20 cellular contexts compared by ENCODE assay signal in genomic region chr4:139403457-139403856, GRCh38. TPM values are rescaled to one million over a fixed set of nuclear protein-coding genes. Genes with fewer than 3 reads are reported as not detected.
DNase-seq lines count a peak whose midpoint lies in the region; ATAC-seq, FAIRE-seq and TF ChIP-seq lines count a peak whose summit lies in the region.
"Had no signal": no experiment of that assay in that cellular context is flagged by ENCODE, and none has a peak within 500 bp of the region (broad histone marks: within the 10 kb centered on the region; RNA-seq: fewer than 3 reads in every experiment).

No MANE protein-coding gene starts in this region.

- DNase-seq in D721Med (ENCODE audit: insufficient read length, low spot score), result no peak
- no peak for DNase-seq in LNCaP clone FGC (ENCODE audit: low read depth)
- no peak for DNase-seq in WERI-Rb-1
- peak; percentile 20 to 26 for DNase-seq in lung microvascular endothelial cell (ENCODE audit: low read depth in 2 of 2)
- DNase-seq in SK-N-DZ (ENCODE audit: low spot score), result no peak
- no peak for DNase-seq in SKM-1 treated with dmso at 0.1 percent for 144 hours (lab: John Stamatoyannopoulos, UW; ENCODE audit: unreplicated experiment)
- no peak for DNase-seq in COLO829 (ENCODE audit: low spot score)
- DNase-seq: activated CD8-positive, alpha-beta memory T cell treated with anti-CD3 and anti-CD28 coated beads, Interleukin-2, amount 50 U/mL, for 48 hours; activated naive CD4-positive, alpha-beta T cell treated with anti-CD3 and anti-CD28 coated beads, Interleukin-2, amount 10 ng/mL, durations not matched to agents 7 days and 5 days; glutamatergic neuron; kidney glomerular epithelial cell; naive B cell; NCI-H1694 treated with DMSO at 0.1 percent for 48 hours; NK-92 treated with Interleukin-12 subunit alpha and Interleukin-12 subunit beta, amount 100 ng/mL, for 24 hours; stimulated activated CD4-positive, alpha-beta T cell treated with anti-CD3 and anti-CD28 coated beads, Interleukin-2, amount 100 ng/mL, for 24 hours; stimulated activated CD8-positive, alpha-beta memory T cell treated with anti-CD3 and anti-CD28 coated beads, Interleukin-4, amount 100 ng/mL, for 48 hours; SW 1271; transverse colon had no signal

- no peaks in the 10 kb centered on the region for H3K27me3 ChIP-seq in WERI-Rb-1 (ENCODE audit: insufficient read depth, low read depth, severe bottlenecking)
- H3K27me3 ChIP-seq: BLaER1 treated with 17β-estradiol and CSF1 and Interleukin-3, amounts not matched to agents 10 nM and 100 nM; transverse colon had no signal

- FAIRE-seq in D721Med (lab: Jason Lieb, UNC), result no peak

- H3K36me3 ChIP-seq in WERI-Rb-1, result no peaks in the 10 kb centered on the region
- H3K36me3 ChIP-seq: transverse colon had no signal

- H3K4me3 ChIP-seq in LNCaP clone FGC (ENCODE audit: low read depth, low read length) (no peak overlapping the region), WERI-Rb-1 (ENCODE audit: low read depth, low read length) (no peak overlapping the region)
- H3K4me3 ChIP-seq: BLaER1 treated with 17β-estradiol and CSF1 and Interleukin-3, amounts not matched to agents 10 nM and 100 nM; transverse colon had no signal

- TF ChIP-seq CTCF in D721Med (IDR thresholded peaks at IDR 0.05; ENCODE audit: insufficient read depth, missing control alignments), result peak; percentile 14
- TF ChIP-seq CTCF in LNCaP clone FGC (IDR thresholded peaks at IDR 0.05; ENCODE audit: control insufficient read depth, extremely low read depth, insufficient read depth), result peak; percentile 25; the same call in 1 of the 2 replicates
- peak; percentile 28; the same call in 1 of the 2 replicates for TF ChIP-seq CTCF in WERI-Rb-1 (IDR thresholded peaks at IDR 0.05; ENCODE audit: low read depth, low read length)

- no peak overlapping the region for H3K27ac ChIP-seq in WERI-Rb-1
- H3K27ac ChIP-seq: BLaER1 treated with 17β-estradiol and CSF1 and Interleukin-3, amounts not matched to agents 10 nM and 100 nM; transverse colon had no signal

- no peak for ATAC-seq in HG03025 (IDR thresholded peaks at IDR 0.05; ENCODE audit: low FRiP score, unreplicated experiment)

- no peaks in the 10 kb centered on the region for H3K9me3 ChIP-seq in WERI-Rb-1 (ENCODE audit: severe bottlenecking)
- H3K9me3 ChIP-seq: BLaER1 treated with 17β-estradiol and CSF1 and Interleukin-3, amounts not matched to agents 10 nM and 100 nM; transverse colon had no signal

RNA-seq across cellular contexts. Expression of gene RAB33B, which starts 50.5 kb away (rescaled TPM):
- total RNA-seq in lung microvascular endothelial cell, result 11.1 and 14.1 TPM in 2 replicates
- polyA plus RNA-seq in SK-N-DZ (2014; cell fraction: cytosol; rRNA removed), result 6.0 and 6.5 TPM in 2 replicates
- polyA plus RNA-seq in SK-N-DZ (2014; cell fraction: nucleus; rRNA removed), result 2.2 and 3.1 TPM in 2 replicates

Comparison
In these comparisons a context has a peak if more than half of its experiments do, and no peak if none do; other contexts are left out.
1. DNase-seq: peak in lung microvascular endothelial cell (2 of 2); none in D721Med (single experiment), LNCaP clone FGC (single experiment), WERI-Rb-1 (single experiment), SK-N-DZ (single experiment), SKM-1 treated with dmso at 0.1 percent for 144 hours (single experiment) and COLO829 (single experiment).
2. Peak in every context shown above with its lines, with median percentiles within 50 percentile points of each other: CTCF ChIP-seq.